Comparison of ENCODE assay signal across 8 cellular contexts in genomic region chr6:37535701-37536461, GRCh38. TPM values are rescaled to one million over a fixed set of nuclear protein-coding genes. Genes with fewer than 3 reads are reported as not detected.
DNase-seq lines count a peak whose midpoint lies in the region; ATAC-seq and TF ChIP-seq lines count a peak whose summit lies in the region.

No MANE protein-coding gene starts in this region.

- POLR2A ChIA-PET in Panc1 (lab: Charles Lee), result no interaction called here

- TF ChIP-seq CTCF in Panc1 (IDR thresholded peaks at IDR 0.05), result no peak
- TF ChIP-seq CTCF in heart right ventricle (IDR thresholded peaks at IDR 0.05), result no peak

- CTCF ChIA-PET in Panc1 (lab: Charles Lee), result interaction anchor here (0.5 kb wide), 1 partner anchor 236 kb away, joined by 10 read pairs; no protein-coding TSS in a partner anchor

- H3K27me3 ChIP-seq in Panc1 (ENCODE audit: control insufficient read depth, insufficient read depth, low read length), result no peaks in the 10 kb centered on the region
- peaks cover 0 to 72% (median 55%) of the 10 kb centered on the region in 7 donors for H3K27me3 ChIP-seq in heart right ventricle

- ATAC-seq in Panc1 (no peak), heart right ventricle (peak in 6 of 8 donors; percentile 25 to 56 (median 44))

- H3K36me3 ChIP-seq in Panc1 (ENCODE audit: control insufficient read depth, insufficient read depth, low read length) (no peaks in the 10 kb centered on the region), heart right ventricle (no peaks in the 10 kb centered on the region)

- BruUV-seq in Panc1 (replicated peaks; lab: Mats Ljungman, UMichigan), result no TSS peak

- H3K27ac ChIP-seq in Panc1 (ENCODE audit: low read length) (peak overlapping the region; percentile 27; the same call in 1 of the 2 replicates), heart right ventricle (no peak overlapping the region)

- 2% methylated on average over 54 of the region's 54 CpGs for WGBS in heart right ventricle, 2 donors

- no peak overlapping the region for H3K4me3 ChIP-seq in Panc1 (ENCODE audit: low read depth in 2 of 2, low read length in 2 of 2)
- H3K4me3 ChIP-seq in heart right ventricle, result peak overlapping the region; percentile 12 to 50 (median 40)
- peak overlapping the region; percentile 0 for H3K4me3 ChIP-seq in skeletal muscle cell (ENCODE audit: low read depth, low read length)

- peak; percentile 10 for DNase-seq in stimulated activated CD8-positive, alpha-beta memory T cell treated with anti-CD3 and anti-CD28 coated beads, Interleukin-12 subunit alpha, Interleukin-12 subunit beta, amount 100 ng/mL, for 4 hours (ENCODE audit: low read depth)
- no peak for DNase-seq in stimulated activated CD8-positive, alpha-beta memory T cell treated with anti-CD3 and anti-CD28 coated beads, Interleukin-4, amount 100 ng/mL, for 48 hours
- no peak for DNase-seq in Panc1 (ENCODE audit: low read depth, low spot score)
- no peak for DNase-seq in heart right ventricle
- DNase-seq in skeletal muscle cell (ENCODE audit: low read depth), result no peak
- no peak for DNase-seq in NCI-H187 treated with DMSO at 0.1 percent for 48 hours (lab: John Stamatoyannopoulos, UW)
- DNase-seq in occipital lobe (lab: John Stamatoyannopoulos, UW), result no peak
- DNase-seq in NCI-H2029 treated with DMSO at 0.1 percent for 48 hours (lab: John Stamatoyannopoulos, UW), result no peak

- no peaks in the 10 kb centered on the region for H3K9me3 ChIP-seq in Panc1 (ENCODE audit: control insufficient read depth, insufficient read depth, low read depth, low read length)
- H3K9me3 ChIP-seq in heart right ventricle, result no peaks in the 10 kb centered on the region

- in situ Hi-C loops in Panc1 (cut with HindIII; ENCODE audit: low pct_unique_long_range_greater_than_20kb, low sequenced_read_pairs), result no loop called here

- intact Hi-C loops in Panc1 (cut with micrococcal nuclease; ENCODE audit: unreplicated experiment) (no loop called here), heart right ventricle (cut with DNase I) (no loop called here)

- H3K4me1 ChIP-seq in Panc1 (ENCODE audit: control insufficient read depth, insufficient read depth, low read length) (peaks cover 26% of the 10 kb centered on the region), heart right ventricle (peaks cover 10 to 21% (median 15%) of the 10 kb centered on the region in 9 donors)

RNA-seq across cellular contexts. Expression of gene CCDC167, which starts 36.2 kb away (rescaled TPM):
- total RNA-seq in Panc1 (2021; ENCODE audit: unreplicated experiment) (57.6 TPM), heart right ventricle (10 to 100 TPM; 17.5 to 34.7 (median 24.1) TPM), occipital lobe (11.7 TPM)
- polyA plus RNA-seq in Panc1 (2012; ENCODE audit: insufficient read length), result 48.1 TPM
- polyA plus RNA-seq in heart right ventricle, result 100 to 1,000 TPM in 1 of 2 donors, 10 to 100 TPM in 1; 25.3 to 103 TPM

Comparison
In these comparisons a context has a peak if more than half of its experiments do, and no peak if none do; other contexts are left out.
1. H3K4me3 ChIP-seq: peak in heart right ventricle (10 of 10) and skeletal muscle cell (single experiment); none in Panc1 (0 of 2).